1 cellular context compared by ENCODE assay signal in the genomic region with DNA sequence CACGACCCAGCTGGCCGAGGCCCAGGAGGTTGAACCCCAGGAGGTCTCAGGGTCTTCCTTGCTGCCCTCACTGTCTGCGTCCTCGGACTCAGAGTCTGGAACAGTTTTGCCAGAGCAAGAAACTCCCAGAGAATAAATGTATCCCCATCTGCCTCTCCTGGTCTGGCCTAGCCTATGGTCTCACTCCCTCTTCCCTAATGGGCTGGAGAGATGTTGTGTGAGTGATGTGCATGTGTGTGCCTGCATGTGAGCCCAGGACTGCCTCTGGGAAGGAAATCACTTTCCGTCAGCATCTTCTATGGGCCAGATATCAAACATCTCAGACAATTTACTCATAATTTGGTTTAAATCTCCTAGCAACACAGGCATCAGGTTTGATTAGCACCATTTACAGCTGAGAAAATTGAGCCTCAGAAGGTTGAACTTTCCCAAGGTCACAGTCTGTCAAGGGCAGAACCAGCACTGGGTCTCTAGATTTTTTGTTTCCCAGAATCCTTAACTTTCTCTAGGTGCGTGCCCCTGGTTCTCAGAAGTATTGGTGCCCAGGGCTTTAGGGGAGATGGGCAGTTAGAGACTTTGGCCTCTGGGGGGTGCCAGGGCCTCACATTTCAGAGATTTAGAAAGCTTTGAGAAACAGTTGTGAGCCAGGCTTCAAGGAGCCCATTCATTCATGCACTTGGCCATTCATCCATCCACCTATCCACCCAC.
TF ChIP-seq lines count a peak whose summit lies in the region.

No MANE protein-coding gene starts in this region.

TF ChIP-seq in SK-N-SH treated with all-trans-retinoic acid at 6 μM for 48 hours, 23 proteins besides CTCF, POLR2A, EP300 and RAD21 (continued from another document):
- TF ChIP-seq, protein P1, sequence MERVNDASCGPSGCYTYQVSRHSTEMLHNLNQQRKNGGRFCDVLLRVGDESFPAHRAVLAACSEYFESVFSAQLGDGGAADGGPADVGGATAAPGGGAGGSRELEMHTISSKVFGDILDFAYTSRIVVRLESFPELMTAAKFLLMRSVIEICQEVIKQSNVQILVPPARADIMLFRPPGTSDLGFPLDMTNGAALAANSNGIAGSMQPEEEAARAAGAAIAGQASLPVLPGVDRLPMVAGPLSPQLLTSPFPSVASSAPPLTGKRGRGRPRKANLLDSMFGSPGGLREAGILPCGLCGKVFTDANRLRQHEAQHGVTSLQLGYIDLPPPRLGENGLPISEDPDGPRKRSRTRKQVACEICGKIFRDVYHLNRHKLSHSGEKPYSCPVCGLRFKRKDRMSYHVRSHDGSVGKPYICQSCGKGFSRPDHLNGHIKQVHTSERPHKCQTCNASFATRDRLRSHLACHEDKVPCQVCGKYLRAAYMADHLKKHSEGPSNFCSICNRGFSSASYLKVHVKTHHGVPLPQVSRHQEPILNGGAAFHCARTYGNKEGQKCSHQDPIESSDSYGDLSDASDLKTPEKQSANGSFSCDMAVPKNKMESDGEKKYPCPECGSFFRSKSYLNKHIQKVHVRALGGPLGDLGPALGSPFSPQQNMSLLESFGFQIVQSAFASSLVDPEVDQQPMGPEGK (CRISPR knock-in tag; IDR thresholded peaks at IDR 0.05; ENCODE audit: borderline replicate concordance) = no peak
- TF ChIP-seq, protein P2, sequence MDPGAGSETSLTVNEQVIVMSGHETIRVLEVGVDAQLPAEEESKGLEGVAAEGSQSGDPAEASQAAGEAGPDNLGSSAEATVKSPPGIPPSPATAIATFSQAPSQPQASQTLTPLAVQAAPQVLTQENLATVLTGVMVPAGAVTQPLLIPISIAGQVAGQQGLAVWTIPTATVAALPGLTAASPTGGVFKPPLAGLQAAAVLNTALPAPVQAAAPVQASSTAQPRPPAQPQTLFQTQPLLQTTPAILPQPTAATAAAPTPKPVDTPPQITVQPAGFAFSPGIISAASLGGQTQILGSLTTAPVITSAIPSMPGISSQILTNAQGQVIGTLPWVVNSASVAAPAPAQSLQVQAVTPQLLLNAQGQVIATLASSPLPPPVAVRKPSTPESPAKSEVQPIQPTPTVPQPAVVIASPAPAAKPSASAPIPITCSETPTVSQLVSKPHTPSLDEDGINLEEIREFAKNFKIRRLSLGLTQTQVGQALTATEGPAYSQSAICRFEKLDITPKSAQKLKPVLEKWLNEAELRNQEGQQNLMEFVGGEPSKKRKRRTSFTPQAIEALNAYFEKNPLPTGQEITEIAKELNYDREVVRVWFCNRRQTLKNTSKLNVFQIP (CRISPR knock-in tag; IDR thresholded peaks at IDR 0.05; ENCODE audit: borderline replicate concordance, low read depth) = no peak
